Comparison of ENCODE assay signal across 9 cellular contexts in the genomic region with DNA sequence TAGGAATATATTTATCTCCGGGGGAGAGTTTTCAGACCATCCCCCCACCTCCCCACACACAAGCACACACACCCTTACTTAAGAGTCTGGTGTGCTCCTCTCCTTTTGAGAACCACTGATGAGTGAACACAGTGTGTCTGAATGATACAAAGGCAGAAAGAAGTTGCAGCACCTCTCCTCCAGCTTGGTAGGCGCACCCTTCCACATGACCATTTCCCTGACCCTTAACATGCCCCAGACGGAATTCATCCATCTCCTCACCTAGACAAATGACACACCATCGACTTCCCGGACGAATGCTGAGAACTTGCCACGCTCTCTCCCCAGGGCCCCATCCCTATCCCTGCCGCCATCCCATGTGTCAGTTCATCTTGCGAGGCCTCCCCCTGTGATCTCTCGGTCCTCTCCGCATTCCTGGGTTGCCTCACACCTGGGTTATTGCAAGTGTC. TPM values are rescaled to one million over a fixed set of nuclear protein-coding genes. Genes with fewer than 3 reads are reported as not detected.
A peak's percentile ranks its signal among the peaks of the same experiment; 100 is the strongest.
DNase-seq lines count a peak whose midpoint lies in the region; ATAC-seq, FAIRE-seq and TF ChIP-seq lines count a peak whose summit lies in the region.
"Had no signal": no experiment of that assay in that cellular context is flagged by ENCODE, and none has a peak within 500 bp of the region (broad histone marks: within the 10 kb centered on the region; RNA-seq: fewer than 3 reads in every experiment).

No MANE protein-coding gene starts in this region.

- H3K9ac ChIP-seq in SK-N-MC (ENCODE audit: insufficient read length) = no peak overlapping the region

- peak overlapping the region; percentile 89 for H3K27ac ChIP-seq in SK-N-MC
- peak overlapping the region; percentile 95 to 98 (median 97) for H3K27ac ChIP-seq in gastroesophageal sphincter
- peak overlapping the region; percentile 97 to 100 for H3K27ac ChIP-seq in small intestine (ENCODE audit: low read depth in 1 of 2, low read length in 1 of 2)

- H3K36me3 ChIP-seq in SK-N-MC (ENCODE audit: insufficient read depth, low read length) (peaks cover 20% of the 10 kb centered on the region; the same call in 1 of the 2 replicates), gastroesophageal sphincter (peaks cover 0 to 18% of the 10 kb centered on the region in 2 donors), small intestine (ENCODE audit: control insufficient read depth in 2 of 2, insufficient read depth in 2 of 2, low read length in 2 of 2) (peaks cover 0 to 11% of the 10 kb centered on the region in 2 donors)

- H3K4me3 ChIP-seq in SK-N-MC (no peak overlapping the region), gastroesophageal sphincter (peak overlapping the region in 1 of 2 donors; percentile 93), small intestine (ENCODE audit: low read depth in 1 of 2, low read length in 2 of 2) (peak overlapping the region in 1 of 2 donors; percentile 96)

- no peaks in the 10 kb centered on the region for H3K9me3 ChIP-seq in SK-N-MC (ENCODE audit: low read depth, low read length)
- no peaks in the 10 kb centered on the region for H3K9me3 ChIP-seq in gastroesophageal sphincter
- no peaks in the 10 kb centered on the region for H3K9me3 ChIP-seq in small intestine (ENCODE audit: control insufficient read depth, low read depth)

- DNase-seq in GM03348 (ENCODE audit: low spot score) = peak; percentile 48
- no peak for DNase-seq in SK-N-MC (ENCODE audit: low read depth, low spot score)
- peak; percentile 29 for DNase-seq in small intestine
- DNase-seq in stimulated activated naive CD8-positive, alpha-beta T cell treated with anti-CD3 and anti-CD28 coated beads, Interleukin-15, Interleukin-2, amounts not matched to agents 100 U/mL and 50 U/mL, for 24 hours = no peak
- no peak for DNase-seq in GM19238 (ENCODE audit: insufficient read length, low spot score)
- DNase-seq: NCI-H2107 had no signal

- 22 to 31% methylated on average over 7 to 11 of the region's 11 CpGs for WGBS in gastroesophageal sphincter (ENCODE audit: low coverage in 1 of 2), 2 donors
- 38 to 61% (median 53%) methylated on average over 11 of the region's 11 CpGs for WGBS in small intestine, 3 donors

- H3K27me3 ChIP-seq in gastroesophageal sphincter (no peaks in the 10 kb centered on the region), small intestine (ENCODE audit: control insufficient read depth in 2 of 2, insufficient read depth in 2 of 2, low read length in 2 of 2) (no peaks in the 10 kb centered on the region)

- FAIRE-seq in small intestine (lab: Jason Lieb, UNC) = no peak

- TF ChIP-seq CTCF in gastroesophageal sphincter (IDR thresholded peaks at IDR 0.05) = no peak

- no peak for TF ChIP-seq POLR2A in gastroesophageal sphincter (IDR thresholded peaks at IDR 0.05)

- ATAC-seq in gastroesophageal sphincter (no peak), GM18861 (IDR thresholded peaks at IDR 0.05; ENCODE audit: unreplicated experiment) (no peak), GM18511 (IDR thresholded peaks at IDR 0.05; ENCODE audit: unreplicated experiment) (no peak)
- no peak for ATAC-seq in stimulated activated naive CD8-positive, alpha-beta T cell treated with anti-CD3 and anti-CD28 coated beads, Interleukin-15, Interleukin-2, amounts not matched to agents 100 U/mL and 50 U/mL, for 24 hours

- H3K4me1 ChIP-seq in gastroesophageal sphincter (peaks cover 11 to 82% (median 52%) of the 10 kb centered on the region in 3 donors), small intestine (ENCODE audit: control insufficient read depth in 2 of 2, insufficient read depth in 1 of 2, low read depth in 1 of 2, low read length in 1 of 2) (peaks cover 5 to 10% of the 10 kb centered on the region in 2 donors)

- TF ChIP-seq EP300 in gastroesophageal sphincter (IDR thresholded peaks at IDR 0.05) = no peak

RNA-seq across cellular contexts. Expression of gene TNFRSF1A, which starts 3.9 kb away (rescaled TPM):
- total RNA-seq in gastroesophageal sphincter = 100 to 1,000 TPM; 150 to 356 (median 227) TPM
- 100 to 1,000 TPM in 1 of 3 donors, 10 to 100 TPM in 2; 77.2 to 102 (median 92.9) TPM for polyA plus RNA-seq in small intestine

RNA-seq across cellular contexts. Expression of gene PLEKHG6, which starts 27.5 kb away (rescaled TPM):
- total RNA-seq in gastroesophageal sphincter = 10 to 100 TPM in 1 of 4 donors, 1 to 10 TPM in 1, under 1 TPM in 2; 0.35 to 44.5 (median 1.3) TPM
- polyA plus RNA-seq in small intestine = 100 to 1,000 TPM in 2 of 3 donors, 10 to 100 TPM in 1; 48.0 to 167 (median 105) TPM

RNA-seq across cellular contexts. Expression of gene SCNN1A, which starts 37.4 kb away (rescaled TPM):
- total RNA-seq in gastroesophageal sphincter = 10 to 100 TPM in 1 of 4 donors, 1 to 10 TPM in 1, under 1 TPM in 1, not detected in 1; 0.62 to 19.9 (median 5.2) TPM
- polyA plus RNA-seq in small intestine = 10 to 100 TPM; 12.3 to 18.9 (median 14.4) TPM

RNA-seq across cellular contexts. Expression of gene LTBR, which starts 46.0 kb away (rescaled TPM):
- total RNA-seq in gastroesophageal sphincter = 100 to 1,000 TPM in 3 of 4 donors, 10 to 100 TPM in 1; 86.5 to 139 (median 119) TPM
- 10 to 100 TPM; 56.5 to 80.9 (median 65.5) TPM for polyA plus RNA-seq in small intestine

Comparison
In these comparisons a context has a peak if more than half of its experiments do, and no peak if none do; other contexts are left out.
1. DNase-seq: peak in GM03348 (single experiment) and small intestine (single experiment); none in SK-N-MC (single experiment), stimulated activated naive CD8-positive, alpha-beta T cell treated with anti-CD3 and anti-CD28 coated beads, Interleukin-15, Interleukin-2, amounts not matched to agents 100 U/mL and 50 U/mL, for 24 hours (single experiment) and GM19238 (single experiment).
2. Peak in every context shown above with its lines, with median percentiles within 50 percentile points of each other: H3K27ac ChIP-seq.